Comparison of ENCODE assay signal across 8 cellular contexts in the genomic region with DNA sequence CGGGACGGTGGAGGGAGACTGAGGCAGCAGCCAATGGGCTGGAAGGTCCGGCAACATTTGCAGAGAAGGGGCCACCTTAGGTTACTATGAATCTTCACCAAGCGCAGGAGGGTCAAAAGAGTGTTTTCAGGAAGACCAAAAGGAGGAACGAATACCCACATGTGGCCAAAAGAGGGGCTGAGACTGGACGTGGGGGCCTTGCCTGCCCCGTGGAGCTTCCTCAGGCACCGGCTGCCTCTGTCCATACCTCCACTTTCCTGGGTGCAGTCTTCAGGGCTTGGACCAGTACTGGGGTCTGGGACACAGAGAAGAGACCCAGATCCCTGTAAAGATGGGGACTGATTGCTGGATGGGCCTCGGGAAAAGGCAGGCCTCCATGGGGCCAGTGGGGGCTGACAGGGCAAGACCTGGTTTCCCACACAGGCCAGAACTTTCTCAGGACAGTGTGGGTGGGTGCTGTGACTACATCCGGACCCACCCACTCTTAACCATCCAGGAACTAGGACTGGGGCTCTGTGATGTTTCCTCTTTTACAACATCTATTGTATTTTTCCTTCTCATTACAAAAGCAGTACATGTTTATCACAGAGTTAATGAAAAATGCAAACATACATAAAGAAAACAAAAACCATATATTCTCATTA.
DNase-seq lines count a peak whose midpoint lies in the region; ATAC-seq and TF ChIP-seq lines count a peak whose summit lies in the region.

No MANE protein-coding gene starts in this region.

- H3K27ac Mint-ChIP-seq in endodermal cell (no peak overlapping the region), osteocyte (ENCODE audit: unreplicated experiment) (no peak overlapping the region)

- peak; percentile 22 for ATAC-seq in HG03432 (IDR thresholded peaks at IDR 0.05; ENCODE audit: unreplicated experiment)

- POLR2A ChIA-PET in GM10248 (lab: Yijun Ruan, JAX): no interaction called here

- CTCF ChIA-PET in GM10248 (lab: Yijun Ruan, JAX): interaction anchor here (4.1 kb wide), 1 partner anchor 32 kb away, joined by 14 read pairs; no protein-coding TSS in a partner anchor

- H3K9ac ChIP-seq in endodermal cell (ENCODE audit: extremely low read depth, low read length, poor library complexity, severe bottlenecking): no peak overlapping the region

- H3K4me1 ChIP-seq in endodermal cell (ENCODE audit: control insufficient read depth, insufficient read depth, low read length): no peaks in the 10 kb centered on the region

- peaks cover 11% of the 10 kb centered on the region for H3K27me3 ChIP-seq in endodermal cell (ENCODE audit: control insufficient read depth, insufficient read depth, low read length, poor library complexity, severe bottlenecking)

- H3K4me3 Mint-ChIP-seq in endodermal cell (peak overlapping the region; percentile 64), osteocyte (ENCODE audit: unreplicated experiment) (no peak overlapping the region)

- H3K27ac ChIP-seq in endodermal cell (ENCODE audit: low read depth, low read length): no peak overlapping the region

- no peaks in the 10 kb centered on the region for H3K9me3 ChIP-seq in endodermal cell (ENCODE audit: control insufficient read depth, low read length)

- H3K4me1 Mint-ChIP-seq in endodermal cell (peaks cover 16% of the 10 kb centered on the region), osteocyte (ENCODE audit: unreplicated experiment) (peaks cover 17% of the 10 kb centered on the region)

- DNase-seq in GM10248 (ENCODE audit: extremely low spot score) (peak; percentile 23), endodermal cell (peak; percentile 57), pons (ENCODE audit: low spot score) (peak; percentile 55), osteocyte (ENCODE audit: extremely low spot score, unreplicated experiment) (no peak), NCI-H1694 treated with DMSO at 0.1 percent for 48 hours (lab: John Stamatoyannopoulos, UW) (no peak), NCI-H2196 treated with DMSO at 0.1 percent for 48 hours (lab: John Stamatoyannopoulos, UW; ENCODE audit: unreplicated experiment) (no peak)
- no peak for DNase-seq in central memory CD4-positive, alpha-beta T cell

- peaks cover 3% of the 10 kb centered on the region for H3K9me3 Mint-ChIP-seq in endodermal cell
- H3K9me3 Mint-ChIP-seq in osteocyte (ENCODE audit: unreplicated experiment): no peaks in the 10 kb centered on the region

- H3K36me3 Mint-ChIP-seq in endodermal cell (ENCODE audit: low read depth): no peaks in the 10 kb centered on the region
- H3K36me3 Mint-ChIP-seq in osteocyte (ENCODE audit: unreplicated experiment): no peaks in the 10 kb centered on the region

- 79 to 100% methylated on average over 2 to 10 of the region's 10 CpGs for WGBS in endodermal cell (ENCODE audit: insufficient coverage in 1 of 2, insufficient read length in 1 of 2), 2 experiments

- H3K36me3 ChIP-seq in endodermal cell (ENCODE audit: control insufficient read depth, insufficient read depth, low read length): no peaks in the 10 kb centered on the region

- no peak for TF ChIP-seq CTCF in GM10248 (IDR thresholded peaks at IDR 0.05; ENCODE audit: control extremely low read depth, extremely low read depth, low read depth, missing control alignments)
- no peak for TF ChIP-seq CTCF in endodermal cell (conservative IDR thresholded peaks at IDR 0.05)
- no peak for TF ChIP-seq CTCF in osteocyte (IDR thresholded peaks at IDR 0.05)

- no peak overlapping the region for H3K4me3 ChIP-seq in endodermal cell (ENCODE audit: low read length)

- no peaks in the 10 kb centered on the region for H3K27me3 Mint-ChIP-seq in endodermal cell (ENCODE audit: insufficient read depth)
- peaks cover 4% of the 10 kb centered on the region for H3K27me3 Mint-ChIP-seq in osteocyte (ENCODE audit: unreplicated experiment)

Comparison
In these comparisons a context has a peak if more than half of its experiments do, and no peak if none do; other contexts are left out.
1. DNase-seq: peak in GM10248 (single experiment), endodermal cell (single experiment) and pons (single experiment); none in osteocyte (single experiment), central memory CD4-positive, alpha-beta T cell (single experiment), NCI-H1694 treated with DMSO at 0.1 percent for 48 hours (single experiment) and NCI-H2196 treated with DMSO at 0.1 percent for 48 hours (single experiment).